Comparison of ENCODE assay signal across 22 cellular contexts in genomic region chr3:178455966-178456365, GRCh38.
"Had no signal": no experiment of that assay in that cellular context is flagged by ENCODE, and none has a peak within 500 bp of the region (broad histone marks: within the 10 kb centered on the region; RNA-seq: fewer than 3 reads in every experiment).

No MANE protein-coding gene starts in this region.

- H3K4me1 Mint-ChIP-seq: memory B cell; naive thymus-derived CD4-positive, alpha-beta T cell; stimulated activated memory B cell treated with anti-CD40 and anti-IgM and Interleukin-4, amounts not matched to agents 10 μg/mL and 1 μg/mL and 100 μg/mL, for 72 hours had no signal

- H3K9me3 Mint-ChIP-seq: memory B cell; stimulated activated memory B cell treated with anti-CD40 and anti-IgM and Interleukin-4, amounts not matched to agents 10 μg/mL and 1 μg/mL and 100 μg/mL, for 72 hours; stimulated activated naive CD8-positive, alpha-beta T cell treated with anti-CD3 and anti-CD28 coated beads, Interleukin-15, Interleukin-2, amounts not matched to agents 100 ng/mL and 50 ng/mL, for 24 hours had no signal

- H3K36me3 ChIP-seq: heart left ventricle, left lung, lower lobe of right lung, neutrophil, right lobe of liver, tibial artery, upper lobe of left lung, vagina had no signal

- ATAC-seq: lower lobe of right lung; naive thymus-derived CD4-positive, alpha-beta T cell; right lobe of liver; stimulated activated memory B cell treated with anti-CD40 and anti-IgM and Interleukin-4, amounts not matched to agents 10 μg/mL and 1 μg/mL and 100 μg/mL, for 72 hours had no signal

- H3K9me3 ChIP-seq: heart left ventricle, left lung, lower lobe of right lung, neutrophil, psoas muscle, right lobe of liver, tibial artery, upper lobe of left lung, vagina had no signal

- H3K4me3 Mint-ChIP-seq: memory B cell; naive thymus-derived CD4-positive, alpha-beta T cell; stimulated activated memory B cell treated with anti-CD40 and anti-IgM and Interleukin-4, amounts not matched to agents 10 μg/mL and 1 μg/mL and 100 μg/mL, for 72 hours; stimulated activated naive CD8-positive, alpha-beta T cell treated with anti-CD3 and anti-CD28 coated beads, Interleukin-15, Interleukin-2, amounts not matched to agents 100 ng/mL and 50 ng/mL, for 24 hours had no signal

- H3K4me1 ChIP-seq: left lung, lower lobe of right lung, right lobe of liver, upper lobe of left lung had no signal

- H3K36me3 Mint-ChIP-seq: memory B cell; naive thymus-derived CD4-positive, alpha-beta T cell; stimulated activated memory B cell treated with anti-CD40 and anti-IgM and Interleukin-4, amounts not matched to agents 10 μg/mL and 1 μg/mL and 100 μg/mL, for 72 hours had no signal

- H3K4me3 ChIP-seq: dorsolateral prefrontal cortex, heart left ventricle, left lung, lower lobe of right lung, psoas muscle, right lobe of liver, tibial artery, upper lobe of left lung, vagina had no signal

- H3K27me3 ChIP-seq: dorsolateral prefrontal cortex, heart left ventricle, left lung, right lobe of liver, tibial artery, upper lobe of left lung, vagina had no signal

- H3K27ac ChIP-seq: dorsolateral prefrontal cortex, left lung, lower lobe of right lung, neutrophil, psoas muscle, right lobe of liver, tibial artery, upper lobe of left lung, vagina had no signal

- H3K27ac Mint-ChIP-seq: memory B cell; naive thymus-derived CD4-positive, alpha-beta T cell; stimulated activated memory B cell treated with anti-CD40 and anti-IgM and Interleukin-4, amounts not matched to agents 10 μg/mL and 1 μg/mL and 100 μg/mL, for 72 hours; stimulated activated naive CD8-positive, alpha-beta T cell treated with anti-CD3 and anti-CD28 coated beads, Interleukin-15, Interleukin-2, amounts not matched to agents 100 ng/mL and 50 ng/mL, for 24 hours had no signal

- DNase-seq: cortex of kidney; dorsolateral prefrontal cortex; effector CD8-positive, alpha-beta T cell; foreskin melanocyte; heart left ventricle; hippocampal formation; kidney glomerular epithelial cell; left lung; lower lobe of right lung; midbrain; naive thymus-derived CD4-positive, alpha-beta T cell; psoas muscle; retina; right lobe of liver; stimulated activated CD4-positive, alpha-beta T cell treated with anti-CD3 and anti-CD28 coated beads, Interleukin-4, amount 100 ng/mL, for 1 hour; tibial artery; upper lobe of left lung had no signal
